5 cellular contexts compared by ENCODE assay signal in genomic region chr11:37969336-37969735, GRCh38.
DNase-seq lines count a peak whose midpoint lies in the region; ATAC-seq, FAIRE-seq and TF ChIP-seq lines count a peak whose summit lies in the region.
"Not testable (repeated sequence)": the region's sequence is repeated elsewhere in the genome, so short reads cannot be mapped to it uniquely, and the experiment has no call there.

No MANE protein-coding gene starts in this region.

- not testable (repeated sequence) for H3K14ac ChIP-seq in trophoblast cell (ENCODE audit: low read length)

- H3K4me3 ChIP-seq in GM23338; astrocyte (ENCODE audit: insufficient read depth, low read depth, low read length); endodermal cell (ENCODE audit: low read length); trophoblast cell (ENCODE audit: low read depth, low read length): not testable (repeated sequence)

- H3K36me3 Mint-ChIP-seq in GM23338 (ENCODE audit: low read depth) = peaks cover 18% of the 10 kb centered on the region
- not testable (repeated sequence) for H3K36me3 Mint-ChIP-seq in astrocyte (ENCODE audit: low read depth, unreplicated experiment); endodermal cell (ENCODE audit: low read depth); nephron progenitor cell (ENCODE audit: low read depth)

- not testable (repeated sequence) for H3K9me2 ChIP-seq in GM23338 (ENCODE audit: insufficient read depth)

- not testable (repeated sequence) for H2BK5ac ChIP-seq in trophoblast cell (ENCODE audit: low read depth, low read length, poor library complexity)

- H2BK120ac ChIP-seq in trophoblast cell (ENCODE audit: insufficient read depth, low read length, poor library complexity) = not testable (repeated sequence)

- H3K27ac ChIP-seq in GM23338 (ENCODE audit: low read depth); astrocyte (ENCODE audit: low read depth, low read length); endodermal cell (ENCODE audit: low read depth, low read length); trophoblast cell (ENCODE audit: low read depth, low read length): not testable (repeated sequence)

- not testable (repeated sequence) for H2BK12ac ChIP-seq in trophoblast cell (ENCODE audit: low read length)

- not testable (repeated sequence) for H2AK5ac ChIP-seq in trophoblast cell (ENCODE audit: low read length)

- H4K8ac ChIP-seq in trophoblast cell (ENCODE audit: low read depth, low read length) = peak overlapping the region; percentile 28

- DNase-seq in GM23338 (ENCODE audit: low spot score); astrocyte (ENCODE audit: low read depth); nephron progenitor cell; trophoblast cell: not testable (repeated sequence)
- peak; percentile 76 for DNase-seq in endodermal cell

- ATAC-seq in GM23338 = not testable (repeated sequence)

- H3K4me1 Mint-ChIP-seq in GM23338 = peaks cover 16% of the 10 kb centered on the region; the same call in 2 of the 3 replicates
- peaks cover 14% of the 10 kb centered on the region for H3K4me1 Mint-ChIP-seq in astrocyte (ENCODE audit: low read depth, unreplicated experiment)
- H3K4me1 Mint-ChIP-seq in endodermal cell = peaks cover 39% of the 10 kb centered on the region
- not testable (repeated sequence) for H3K4me1 Mint-ChIP-seq in nephron progenitor cell

- not testable (repeated sequence) for H3F3A ChIP-seq in GM23338 (replicated peaks; ENCODE audit: low read depth)

- not testable (repeated sequence) for H3K4me1 ChIP-seq in GM23338 (ENCODE audit: insufficient read depth); astrocyte (ENCODE audit: insufficient read depth, low read length); endodermal cell (ENCODE audit: control insufficient read depth, insufficient read depth, low read length); trophoblast cell (ENCODE audit: control insufficient read depth in 1 of 2, insufficient read depth in 2 of 2, low read length in 2 of 2)

- H3K18ac ChIP-seq in trophoblast cell (ENCODE audit: low read length) = not testable (repeated sequence)

- H4K91ac ChIP-seq in trophoblast cell (ENCODE audit: low read depth, low read length) = peak overlapping the region; percentile 14

- H3K23ac ChIP-seq in trophoblast cell (ENCODE audit: low read length) = not testable (repeated sequence)

- H3K4me3 Mint-ChIP-seq in GM23338; astrocyte (ENCODE audit: unreplicated experiment); endodermal cell; nephron progenitor cell: not testable (repeated sequence)

- H3K9me3 Mint-ChIP-seq in GM23338; astrocyte (ENCODE audit: unreplicated experiment); nephron progenitor cell: not testable (repeated sequence)
- peaks cover 18% of the 10 kb centered on the region for H3K9me3 Mint-ChIP-seq in endodermal cell

- WGBS in endodermal cell (ENCODE audit: insufficient coverage in 1 of 2, insufficient read length in 1 of 2), 2 experiments = 48% methylated on average over 4 of the region's 4 CpGs; no CpG with 5 or more reads in 1 of the 2 experiments
- WGBS in trophoblast cell (ENCODE audit: extremely low coverage, insufficient coverage, insufficient read length) = no CpG with 5 or more reads among the region's 4 CpGs

- H4K20me1 ChIP-seq in GM23338 (replicated peaks; ENCODE audit: insufficient read depth); astrocyte (ENCODE audit: insufficient read depth, low read length): not testable (repeated sequence)

- not testable (repeated sequence) for H3K4ac ChIP-seq in trophoblast cell (ENCODE audit: low read depth, low read length)

- not testable (repeated sequence) for H4K12ac ChIP-seq in trophoblast cell (ENCODE audit: low read depth, low read length)

- TF ChIP-seq CTCF in GM23338 (conservative IDR thresholded peaks at IDR 0.05; ENCODE audit: low read depth in 2 of 2); astrocyte (IDR thresholded peaks at IDR 0.05; ENCODE audit: insufficient read depth, low read depth, low read length); endodermal cell (conservative IDR thresholded peaks at IDR 0.05); nephron progenitor cell (IDR thresholded peaks at IDR 0.05): not testable (repeated sequence)

- not testable (repeated sequence) for H3K27me3 ChIP-seq in GM23338 (ENCODE audit: insufficient read depth); astrocyte (ENCODE audit: insufficient read depth, low read length); endodermal cell (ENCODE audit: control insufficient read depth, insufficient read depth, low read length, poor library complexity, severe bottlenecking); trophoblast cell (ENCODE audit: insufficient read depth, low read length)

- FAIRE-seq in astrocyte (lab: Jason Lieb, UNC) = not testable (repeated sequence)

- not testable (repeated sequence) for H3K36me3 ChIP-seq in GM23338 (ENCODE audit: insufficient read depth); astrocyte (ENCODE audit: insufficient read depth, low read length); endodermal cell (ENCODE audit: control insufficient read depth, insufficient read depth, low read length); trophoblast cell (ENCODE audit: control insufficient read depth in 1 of 2, insufficient read depth in 2 of 2, low read length in 2 of 2)

- H3K79me2 ChIP-seq in GM23338 (replicated peaks; ENCODE audit: insufficient read depth); astrocyte (ENCODE audit: insufficient read depth, low read length); trophoblast cell (ENCODE audit: control insufficient read depth, insufficient read depth, low read length, poor library complexity): not testable (repeated sequence)

- not testable (repeated sequence) for H2AFZ ChIP-seq in GM23338; astrocyte (ENCODE audit: low read depth, low read length); trophoblast cell (ENCODE audit: insufficient read depth, low read length, poor library complexity)

- not testable (repeated sequence) for H3K27me3 Mint-ChIP-seq in GM23338 (ENCODE audit: insufficient read depth, low read depth, poor library complexity); astrocyte (ENCODE audit: low read depth, unreplicated experiment); endodermal cell (ENCODE audit: insufficient read depth); nephron progenitor cell (ENCODE audit: low read depth, poor library complexity)

- H3K9me3 ChIP-seq in astrocyte (ENCODE audit: insufficient read depth, low read depth, low read length); trophoblast cell (ENCODE audit: insufficient read depth, low read depth, low read length): not testable (repeated sequence)
- peaks cover 16% of the 10 kb centered on the region for H3K9me3 ChIP-seq in endodermal cell (ENCODE audit: control insufficient read depth, low read length)

- H3K79me1 ChIP-seq in trophoblast cell (ENCODE audit: low read length) = not testable (repeated sequence)

- not testable (repeated sequence) for H3K9ac ChIP-seq in astrocyte (ENCODE audit: low read length); endodermal cell (ENCODE audit: extremely low read depth, low read length, poor library complexity, severe bottlenecking); trophoblast cell (ENCODE audit: low read length)

- H3K4me2 ChIP-seq in GM23338; astrocyte (ENCODE audit: low read length); trophoblast cell (ENCODE audit: low read length): not testable (repeated sequence)

- H3K27ac Mint-ChIP-seq in GM23338 = peak overlapping the region; percentile 52; the same call in 1 of the 2 replicates
- H3K27ac Mint-ChIP-seq in astrocyte (ENCODE audit: unreplicated experiment) = peak overlapping the region; percentile 63
- peak overlapping the region; percentile 85 for H3K27ac Mint-ChIP-seq in endodermal cell
- H3K27ac Mint-ChIP-seq in nephron progenitor cell = peak overlapping the region; percentile 78
